In the genomic region with DNA sequence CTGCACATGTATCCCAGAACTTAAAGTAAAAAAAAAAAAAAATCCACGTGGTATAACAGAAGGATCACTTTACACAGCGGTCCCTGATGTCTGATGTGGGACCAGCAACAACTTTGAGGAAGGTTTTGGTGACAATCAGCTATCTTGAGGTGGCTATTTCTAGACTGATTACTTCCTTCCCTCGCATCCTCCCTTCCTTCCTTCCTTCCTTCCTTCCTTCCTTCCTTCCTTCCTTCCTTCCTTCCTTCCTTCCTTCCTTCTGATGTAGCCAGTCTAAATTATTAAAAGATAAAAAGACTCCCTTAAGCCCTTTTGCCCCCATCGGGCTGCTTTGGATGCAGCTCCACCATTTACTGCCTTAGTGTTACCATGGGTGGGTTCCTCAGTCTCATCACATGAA, we compare ENCODE assay signal across 24 cellular contexts.
"Had no signal": no experiment of that assay in that cellular context is flagged by ENCODE, and none has a peak within 500 bp of the region (broad histone marks: within the 10 kb centered on the region; RNA-seq: fewer than 3 reads in every experiment).

No MANE protein-coding gene starts in this region.

- H3K27ac ChIP-seq: gastrocnemius medialis, ovary, right atrium auricular region, testis, uterus had no signal

- H3K9me3 ChIP-seq: gastrocnemius medialis, ovary, right atrium auricular region, testis, uterus had no signal

- H3K27me3 Mint-ChIP-seq: activated CD4-positive, alpha-beta memory T cell treated with anti-CD3 and anti-CD28 coated beads, Interleukin-2, amount 10 ng/mL, durations not matched to agents 7 days and 5 days; activated CD4-positive, alpha-beta T cell treated with anti-CD3 and anti-CD28 coated beads, Interleukin-2, amount 10 ng/mL, durations not matched to agents 7 days and 5 days; activated T-cell treated with anti-CD3 and anti-CD28 coated beads, Interleukin-2, amount 50 U/mL, for 24 hours; T-helper 17 cell; type B pancreatic cell had no signal

- H3K27me3 ChIP-seq: gastrocnemius medialis, ovary, right atrium auricular region, testis, uterus had no signal

- H3K4me3 Mint-ChIP-seq: activated CD4-positive, alpha-beta memory T cell treated with anti-CD3 and anti-CD28 coated beads, Interleukin-2, amount 10 ng/mL, durations not matched to agents 7 days and 5 days; activated CD4-positive, alpha-beta T cell treated with anti-CD3 and anti-CD28 coated beads, Interleukin-2, amount 10 ng/mL, durations not matched to agents 7 days and 5 days; activated T-cell treated with anti-CD3 and anti-CD28 coated beads, Interleukin-2, amount 50 U/mL, for 24 hours; nephron progenitor cell; T-helper 17 cell; type B pancreatic cell had no signal

- H3K4me3 ChIP-seq: gastrocnemius medialis, ovary, right atrium auricular region, testis, uterus had no signal

- DNase-seq: activated CD4-positive, alpha-beta memory T cell treated with anti-CD3 and anti-CD28 coated beads, Interleukin-2, amount 10 ng/mL, durations not matched to agents 7 days and 5 days; activated CD4-positive, alpha-beta T cell treated with anti-CD3 and anti-CD28 coated beads for 1 hour; activated CD4-positive, alpha-beta T cell treated with anti-CD3 and anti-CD28 coated beads, Interleukin-2, amount 10 ng/mL, durations not matched to agents 7 days and 5 days; activated CD8-positive, alpha-beta memory T cell treated with anti-CD3 and anti-CD28 coated beads, Interleukin-2, amount 50 U/mL, for 48 hours; activated gamma-delta T cell treated with Interleukin-2 at 50 U/mL for 16 hours; activated naive CD4-positive, alpha-beta T cell treated with anti-CD3 and anti-CD28 coated beads, Interleukin-2, amount 50 U/mL, for 16 hours; activated T-cell treated with anti-CD3 and anti-CD28 coated beads, Interleukin-2, amount 50 U/mL, for 24 hours; effector CD8-positive, alpha-beta T cell; gastrocnemius medialis; glutamatergic neuron; kidney; left colon; mammary epithelial cell; nephron progenitor cell; ovary; stimulated activated CD4-positive, alpha-beta T cell treated with anti-CD3 and anti-CD28 coated beads, Interleukin-15, amount 100 ng/mL, for 24 hours; stimulated activated CD4-positive, alpha-beta T cell treated with anti-CD3 and anti-CD28 coated beads, Interleukin-2, amount 100 ng/mL, for 24 hours; stimulated activated naive CD4-positive, alpha-beta T cell treated with Interleukin-2 at 50 U/mL for 16 hours; T-helper 17 cell; T1000; testis; uterus had no signal

- H3K9me3 Mint-ChIP-seq: activated CD4-positive, alpha-beta memory T cell treated with anti-CD3 and anti-CD28 coated beads, Interleukin-2, amount 10 ng/mL, durations not matched to agents 7 days and 5 days; activated CD4-positive, alpha-beta T cell treated with anti-CD3 and anti-CD28 coated beads, Interleukin-2, amount 10 ng/mL, durations not matched to agents 7 days and 5 days; activated T-cell treated with anti-CD3 and anti-CD28 coated beads, Interleukin-2, amount 50 U/mL, for 24 hours; type B pancreatic cell had no signal

- H3K4me1 ChIP-seq: right atrium auricular region, uterus had no signal

- H3K27ac Mint-ChIP-seq: activated CD4-positive, alpha-beta memory T cell treated with anti-CD3 and anti-CD28 coated beads, Interleukin-2, amount 10 ng/mL, durations not matched to agents 7 days and 5 days; activated CD4-positive, alpha-beta T cell treated with anti-CD3 and anti-CD28 coated beads, Interleukin-2, amount 10 ng/mL, durations not matched to agents 7 days and 5 days; activated T-cell treated with anti-CD3 and anti-CD28 coated beads, Interleukin-2, amount 50 U/mL, for 24 hours; nephron progenitor cell; T-helper 17 cell had no signal

- H3K36me3 ChIP-seq: gastrocnemius medialis, ovary, right atrium auricular region, uterus had no signal
